ENCODE assay signal across 2 cellular contexts in genomic region chr3:159265705-159266104, GRCh38.
TF ChIP-seq lines count a peak whose summit lies in the region.

No MANE protein-coding gene starts in this region.

TF ChIP-seq in SK-N-SH, 30 proteins besides CTCF, POLR2A, EP300 and RAD21 (continued from another document):
- TF ChIP-seq FOXJ3 (CRISPR knock-in tag; IDR thresholded peaks at IDR 0.05) (peak; percentile 71), RCOR1 (IDR thresholded peaks at IDR 0.05; ENCODE audit: low read length) (peak; percentile 95), MAX (IDR thresholded peaks at IDR 0.05; ENCODE audit: low read depth) (no peak), YY1 (IDR thresholded peaks at IDR 0.05; ENCODE audit: low read depth) (no peak), ZBTB33 (IDR thresholded peaks at IDR 0.05; ENCODE audit: borderline replicate concordance, low read depth) (no peak), CHD2 (IDR thresholded peaks at IDR 0.05; ENCODE audit: low read length, partially characterized antibody) (peak; percentile 67)

TF ChIP-seq in GM23338, 12 proteins besides CTCF, POLR2A, EP300 and RAD21 (continued from another document):
- TF ChIP-seq ZNF462 (CRISPR knock-in tag; IDR thresholded peaks at IDR 0.05): no peak
- TF ChIP-seq ETS1 (IDR thresholded peaks at IDR 0.05): no peak
- TF ChIP-seq POLR2AphosphoS5 (IDR thresholded peaks at IDR 0.05; ENCODE audit: low read depth): no peak
- TF ChIP-seq STAT1 (IDR thresholded peaks at IDR 0.05; ENCODE audit: unreplicated experiment): no peak
- TF ChIP-seq CREB1 (CRISPR knock-in tag; IDR thresholded peaks at IDR 0.05; ENCODE audit: low read depth): no peak
- no peak for TF ChIP-seq ZNF331 (CRISPR knock-in tag; IDR thresholded peaks at IDR 0.05; ENCODE audit: low read depth)
- TF ChIP-seq EZH2 (IDR thresholded peaks at IDR 0.05; ENCODE audit: low read depth, unreplicated experiment): no peak
- no peak for TF ChIP-seq EZH2phosphoT487 (IDR thresholded peaks at IDR 0.05; ENCODE audit: unreplicated experiment)
- no peak for TF ChIP-seq NANOG (IDR thresholded peaks at IDR 0.05; ENCODE audit: borderline replicate concordance)
- TF ChIP-seq ZNF114 (CRISPR knock-in tag; IDR thresholded peaks at IDR 0.05): no peak
- no peak for TF ChIP-seq REST (IDR thresholded peaks at IDR 0.05; ENCODE audit: unreplicated experiment)
